In genomic region chr18:3796434-3796833, GRCh38 we compare ENCODE assay signal across 27 cellular contexts.
"Had no signal": no experiment of that assay in that cellular context is flagged by ENCODE, and none has a peak within 500 bp of the region (broad histone marks: within the 10 kb centered on the region; RNA-seq: fewer than 3 reads in every experiment).

No MANE protein-coding gene starts in this region.

- H3K27me3 ChIP-seq: dorsolateral prefrontal cortex, esophagus squamous epithelium, gastrocnemius medialis, heart right ventricle, left lung had no signal

- FAIRE-seq: colon, endometrium, islet of Langerhans, keratinocyte had no signal

- DNase-seq: dermis blood vessel endothelial cell; dorsolateral prefrontal cortex; effector CD4-positive, alpha-beta T cell; effector memory CD4-positive, alpha-beta T cell; erythroblast; esophagus squamous epithelium; foreskin fibroblast; foreskin melanocyte; gastrocnemius medialis; glutamatergic neuron; head of caudate nucleus; heart right ventricle; hippocampal formation; left cardiac atrium; left lung; left ventricle myocardium superior; lower lobe of right lung; mesenchymal stem cell; midbrain; naive thymus-derived CD4-positive, alpha-beta T cell had no signal

- H3K9me3 ChIP-seq: esophagus squamous epithelium, gastrocnemius medialis, heart right ventricle, left lung, lower lobe of right lung had no signal

- H3K4me3 Mint-ChIP-seq: naive thymus-derived CD4-positive, alpha-beta T cell had no signal

- H3K36me3 ChIP-seq: esophagus squamous epithelium, gastrocnemius medialis, heart right ventricle, left lung, lower lobe of right lung had no signal

- H3K36me3 Mint-ChIP-seq: naive thymus-derived CD4-positive, alpha-beta T cell had no signal

- H3K4me3 ChIP-seq: coronary artery, dorsolateral prefrontal cortex, esophagus squamous epithelium, gastrocnemius medialis, heart right ventricle, left lung, lower lobe of right lung had no signal

- H3K27ac ChIP-seq: coronary artery, epithelial cell of prostate, esophagus squamous epithelium, gastrocnemius medialis, heart right ventricle, left lung, lower lobe of right lung had no signal

- ATAC-seq: esophagus mucosa; gastrocnemius medialis; heart right ventricle; left cardiac atrium; left lung; left ventricle myocardium superior; lower lobe of right lung; naive thymus-derived CD4-positive, alpha-beta T cell had no signal

- H3K4me1 ChIP-seq: esophagus squamous epithelium, gastrocnemius medialis, left lung, lower lobe of right lung had no signal
